8 cellular contexts compared by ENCODE assay signal in genomic region chr2:37343537-37344434, GRCh38. TPM values are rescaled to one million over a fixed set of nuclear protein-coding genes. Genes with fewer than 3 reads are reported as not detected.
DNase-seq lines count a peak whose midpoint lies in the region; ATAC-seq, FAIRE-seq and TF ChIP-seq lines count a peak whose summit lies in the region.

No MANE protein-coding gene starts in this region.

- FAIRE-seq in RCC 7860 (lab: Jason Lieb, UNC): peak; percentile 75

- peak overlapping the region; percentile 66 for H3K4me3 Mint-ChIP-seq in activated CD4-positive, alpha-beta T cell treated with anti-CD3 and anti-CD28 coated beads for 36 hours

- peaks cover 3% of the 10 kb centered on the region for H3K27me3 ChIP-seq in mucosa of stomach (ENCODE audit: control insufficient read depth, insufficient read depth, low read length)

- CTCF ChIA-PET in activated CD4-positive, alpha-beta T cell treated with anti-CD3 and anti-CD28 coated beads for 36 hours (lab: Charles Lee): interaction anchor here (0.6 to 1.7 kb wide), 6 partner anchors 8 to 484 kb away, joined by 3 to 6 read pairs (median 4); no protein-coding TSS in a partner anchor

- H3K27me3 Mint-ChIP-seq in activated CD4-positive, alpha-beta T cell treated with anti-CD3 and anti-CD28 coated beads for 36 hours: peaks cover 46% of the 10 kb centered on the region

- POLR2A ChIA-PET in activated CD4-positive, alpha-beta T cell treated with anti-CD3 and anti-CD28 coated beads for 36 hours (lab: Charles Lee): no interaction called here

- H3K4me1 Mint-ChIP-seq in activated CD4-positive, alpha-beta T cell treated with anti-CD3 and anti-CD28 coated beads for 36 hours: peaks cover 17% of the 10 kb centered on the region

- intact Hi-C loops in activated CD4-positive, alpha-beta T cell treated with anti-CD3 and anti-CD28 coated beads for 36 hours (cut with DNase I, micrococcal nuclease): loop anchor here (2.0 kb wide), 2 partner anchors 23 to 33 kb away; no protein-coding TSS in a partner anchor

- H3K9me3 ChIP-seq in mucosa of stomach (ENCODE audit: control insufficient read depth, low read length): no peaks in the 10 kb centered on the region

- no peaks in the 10 kb centered on the region for H3K9me3 Mint-ChIP-seq in activated CD4-positive, alpha-beta T cell treated with anti-CD3 and anti-CD28 coated beads for 36 hours (ENCODE audit: low read depth)

- no peak for DNase-seq in activated CD4-positive, alpha-beta T cell treated with anti-CD3 and anti-CD28 coated beads for 36 hours
- DNase-seq in activated CD4-positive, alpha-beta T cell treated with anti-CD3 and anti-CD28 coated beads for 48 hours: no peak
- DNase-seq in RCC 7860 (ENCODE audit: low spot score) (peak; percentile 49), epithelial cell of esophagus (ENCODE audit: low read depth) (peak; percentile 37), NCI-H446 treated with DMSO at 0.1 percent for 48 hours (lab: John Stamatoyannopoulos, UW) (no peak)
- no peak for DNase-seq in activated CD8-positive, alpha-beta memory T cell treated with anti-CD3 and anti-CD28 coated beads, Interleukin-2, amount 50 U/mL, for 4 hours
- no peak for DNase-seq in activated CD4-positive, alpha-beta T cell treated with anti-CD3 and anti-CD28 coated beads for 1 hour

- no peak overlapping the region for H3K27ac Mint-ChIP-seq in activated CD4-positive, alpha-beta T cell treated with anti-CD3 and anti-CD28 coated beads for 36 hours

- H3K36me3 ChIP-seq in mucosa of stomach (ENCODE audit: control insufficient read depth, insufficient read depth, low read length): no peaks in the 10 kb centered on the region

- no peaks in the 10 kb centered on the region for H3K36me3 Mint-ChIP-seq in activated CD4-positive, alpha-beta T cell treated with anti-CD3 and anti-CD28 coated beads for 36 hours (ENCODE audit: low read depth)

- peak overlapping the region; percentile 47 for H3K4me3 ChIP-seq in epithelial cell of esophagus (ENCODE audit: low read length)
- no peak overlapping the region for H3K4me3 ChIP-seq in mucosa of stomach (ENCODE audit: low read length)

- TF ChIP-seq CTCF in epithelial cell of esophagus (IDR thresholded peaks at IDR 0.05; ENCODE audit: insufficient read depth, low read depth, low read length, missing control alignments): peak; percentile 48

- peaks cover 5% of the 10 kb centered on the region for H3K4me1 ChIP-seq in mucosa of stomach (ENCODE audit: control insufficient read depth, insufficient read depth, low read length)

- H3K9ac ChIP-seq in mucosa of stomach (ENCODE audit: low read length): peak overlapping the region; percentile 60

- no peak for ATAC-seq in activated CD4-positive, alpha-beta T cell treated with anti-CD3 and anti-CD28 coated beads for 36 hours

RNA-seq across cellular contexts. Expression of gene QPCT, which starts 0.6 kb away (rescaled TPM):
- under 1 TPM; 0.51 to 0.64 TPM for total RNA-seq in activated CD4-positive, alpha-beta T cell treated with anti-CD3 and anti-CD28 coated beads for 36 hours

RNA-seq across cellular contexts. Expression of gene PRKD3, which starts 19.2 kb away (rescaled TPM):
- total RNA-seq in activated CD4-positive, alpha-beta T cell treated with anti-CD3 and anti-CD28 coated beads for 36 hours: 10 to 100 TPM; 17.4 to 22.8 TPM

Comparison
In these comparisons a context has a peak if more than half of its experiments do, and no peak if none do; other contexts are left out.
1. DNase-seq: peak in RCC 7860 (single experiment) and epithelial cell of esophagus (single experiment); none in activated CD4-positive, alpha-beta T cell treated with anti-CD3 and anti-CD28 coated beads for 36 hours (single experiment), activated CD4-positive, alpha-beta T cell treated with anti-CD3 and anti-CD28 coated beads for 48 hours (single experiment), NCI-H446 treated with DMSO at 0.1 percent for 48 hours (single experiment), activated CD8-positive, alpha-beta memory T cell treated with anti-CD3 and anti-CD28 coated beads, Interleukin-2, amount 50 U/mL, for 4 hours (single experiment) and activated CD4-positive, alpha-beta T cell treated with anti-CD3 and anti-CD28 coated beads for 1 hour (single experiment).